1 cellular context compared by ENCODE assay signal in the genomic region with DNA sequence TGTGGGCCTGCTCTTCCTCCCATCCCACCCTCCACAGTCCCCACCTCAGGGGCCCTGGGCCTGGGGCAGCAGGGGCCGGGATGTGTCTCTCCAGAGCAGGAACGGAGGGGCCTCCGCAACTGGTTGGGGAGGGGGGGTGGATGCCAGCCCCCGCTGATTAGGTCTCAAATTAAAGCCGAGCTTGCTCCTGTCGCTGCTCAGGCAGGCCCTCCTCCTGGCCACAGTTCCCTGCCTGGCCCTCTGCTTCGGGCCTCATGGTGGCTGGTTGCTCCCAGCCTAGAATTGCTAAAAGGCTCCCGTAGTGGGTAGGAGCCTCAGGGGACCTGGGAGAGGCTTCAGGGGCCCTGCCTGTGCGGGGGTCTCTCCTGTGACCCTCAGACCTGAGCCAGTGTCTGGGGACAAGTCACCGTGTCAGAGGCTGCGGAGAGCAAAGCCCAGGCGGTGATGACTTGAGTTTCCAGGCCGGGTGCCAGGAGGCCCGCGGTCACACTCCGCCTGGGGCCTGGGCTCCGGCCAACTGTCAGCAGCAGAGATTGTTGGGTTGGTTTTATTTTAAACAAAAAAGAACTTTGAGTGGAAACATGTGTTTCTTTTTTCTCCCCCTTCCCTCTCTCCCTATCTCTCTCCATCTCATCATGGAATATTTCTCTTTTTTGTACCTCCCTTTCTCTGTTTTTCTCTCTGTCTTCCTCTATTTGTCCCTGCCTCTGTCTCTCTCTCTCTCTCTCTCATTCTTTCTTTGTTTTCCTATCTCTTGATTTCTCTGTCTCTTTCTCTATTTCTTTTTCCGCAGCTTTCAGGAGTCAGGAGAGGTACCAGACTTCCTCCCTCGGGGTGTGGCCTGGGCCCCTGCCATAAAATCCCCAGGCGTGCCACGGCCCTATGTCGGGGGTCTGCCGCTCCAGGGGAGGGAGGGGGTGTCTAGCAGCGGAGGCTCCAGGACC.
TF ChIP-seq lines count a peak whose summit lies in the region.

No MANE protein-coding gene starts in this region.

TF ChIP-seq in HepG2, 621 proteins besides CTCF, POLR2A, EP300 and RAD21 (continues in another document):
- 0 out of 2 replicates have a peak, but pooled peaks have one; percentile 48 for TF ChIP-seq ZNF773 (CRISPR knock-in tag; IDR thresholded peaks at IDR 0.05; ENCODE audit: borderline replicate concordance)
- peak; percentile 65; the same call in 1 of the 2 replicates for TF ChIP-seq MYC (CRISPR knock-in tag; IDR thresholded peaks at IDR 0.05; ENCODE audit: borderline replicate concordance)
- TF ChIP-seq RBAK (CRISPR knock-in tag; IDR thresholded peaks at IDR 0.05), result no peak
- no peak for TF ChIP-seq TP53 (CRISPR knock-in tag; conservative IDR thresholded peaks at IDR 0.05)
- TF ChIP-seq, protein P1, sequence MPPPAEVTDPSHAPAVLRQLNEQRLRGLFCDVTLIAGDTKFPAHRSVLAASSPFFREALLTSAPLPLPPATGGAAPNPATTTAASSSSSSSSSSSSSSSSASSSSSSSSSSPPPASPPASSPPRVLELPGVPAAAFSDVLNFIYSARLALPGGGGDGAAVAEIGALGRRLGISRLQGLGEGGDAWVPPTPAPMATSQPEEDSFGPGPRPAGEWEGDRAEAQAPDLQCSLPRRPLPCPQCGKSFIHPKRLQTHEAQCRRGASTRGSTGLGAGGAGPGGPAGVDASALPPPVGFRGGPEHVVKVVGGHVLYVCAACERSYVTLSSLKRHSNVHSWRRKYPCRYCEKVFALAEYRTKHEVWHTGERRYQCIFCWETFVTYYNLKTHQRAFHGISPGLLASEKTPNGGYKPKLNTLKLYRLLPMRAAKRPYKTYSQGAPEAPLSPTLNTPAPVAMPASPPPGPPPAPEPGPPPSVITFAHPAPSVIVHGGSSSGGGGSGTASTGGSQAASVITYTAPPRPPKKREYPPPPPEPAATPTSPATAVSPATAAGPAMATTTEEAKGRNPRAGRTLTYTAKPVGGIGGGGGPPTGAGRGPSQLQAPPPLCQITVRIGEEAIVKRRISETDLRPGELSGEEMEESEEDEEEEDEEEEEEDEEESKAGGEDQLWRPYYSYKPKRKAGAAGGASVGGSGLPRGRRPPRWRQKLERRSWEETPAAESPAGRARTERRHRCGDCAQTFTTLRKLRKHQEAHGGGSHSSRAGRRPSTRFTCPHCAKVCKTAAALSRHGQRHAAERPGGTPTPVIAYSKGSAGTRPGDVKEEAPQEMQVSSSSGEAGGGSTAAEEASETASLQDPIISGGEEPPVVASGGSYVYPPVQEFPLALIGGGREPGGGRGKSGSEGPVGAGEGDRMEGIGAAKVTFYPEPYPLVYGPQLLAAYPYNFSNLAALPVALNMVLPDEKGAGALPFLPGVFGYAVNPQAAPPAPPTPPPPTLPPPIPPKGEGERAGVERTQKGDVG (CRISPR knock-in tag; IDR thresholded peaks at IDR 0.05; ENCODE audit: borderline replicate concordance), result no peak
- TF ChIP-seq, protein P2, sequence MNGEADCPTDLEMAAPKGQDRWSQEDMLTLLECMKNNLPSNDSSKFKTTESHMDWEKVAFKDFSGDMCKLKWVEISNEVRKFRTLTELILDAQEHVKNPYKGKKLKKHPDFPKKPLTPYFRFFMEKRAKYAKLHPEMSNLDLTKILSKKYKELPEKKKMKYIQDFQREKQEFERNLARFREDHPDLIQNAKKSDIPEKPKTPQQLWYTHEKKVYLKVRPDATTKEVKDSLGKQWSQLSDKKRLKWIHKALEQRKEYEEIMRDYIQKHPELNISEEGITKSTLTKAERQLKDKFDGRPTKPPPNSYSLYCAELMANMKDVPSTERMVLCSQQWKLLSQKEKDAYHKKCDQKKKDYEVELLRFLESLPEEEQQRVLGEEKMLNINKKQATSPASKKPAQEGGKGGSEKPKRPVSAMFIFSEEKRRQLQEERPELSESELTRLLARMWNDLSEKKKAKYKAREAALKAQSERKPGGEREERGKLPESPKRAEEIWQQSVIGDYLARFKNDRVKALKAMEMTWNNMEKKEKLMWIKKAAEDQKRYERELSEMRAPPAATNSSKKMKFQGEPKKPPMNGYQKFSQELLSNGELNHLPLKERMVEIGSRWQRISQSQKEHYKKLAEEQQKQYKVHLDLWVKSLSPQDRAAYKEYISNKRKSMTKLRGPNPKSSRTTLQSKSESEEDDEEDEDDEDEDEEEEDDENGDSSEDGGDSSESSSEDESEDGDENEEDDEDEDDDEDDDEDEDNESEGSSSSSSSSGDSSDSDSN (CRISPR knock-in tag; IDR thresholded peaks at IDR 0.05), result peak; percentile 76
- no peak for TF ChIP-seq NONO (IDR thresholded peaks at IDR 0.05)
- TF ChIP-seq NONO (CRISPR knock-in tag; conservative IDR thresholded peaks at IDR 0.05), result no peak
- TF ChIP-seq SATB2 (CRISPR knock-in tag; IDR thresholded peaks at IDR 0.05), result no peak
- no peak for TF ChIP-seq KLF11 (CRISPR knock-in tag; IDR thresholded peaks at IDR 0.05)
- TF ChIP-seq MATR3 (CRISPR knock-in tag; IDR thresholded peaks at IDR 0.05), result no peak
- TF ChIP-seq, protein P3, sequence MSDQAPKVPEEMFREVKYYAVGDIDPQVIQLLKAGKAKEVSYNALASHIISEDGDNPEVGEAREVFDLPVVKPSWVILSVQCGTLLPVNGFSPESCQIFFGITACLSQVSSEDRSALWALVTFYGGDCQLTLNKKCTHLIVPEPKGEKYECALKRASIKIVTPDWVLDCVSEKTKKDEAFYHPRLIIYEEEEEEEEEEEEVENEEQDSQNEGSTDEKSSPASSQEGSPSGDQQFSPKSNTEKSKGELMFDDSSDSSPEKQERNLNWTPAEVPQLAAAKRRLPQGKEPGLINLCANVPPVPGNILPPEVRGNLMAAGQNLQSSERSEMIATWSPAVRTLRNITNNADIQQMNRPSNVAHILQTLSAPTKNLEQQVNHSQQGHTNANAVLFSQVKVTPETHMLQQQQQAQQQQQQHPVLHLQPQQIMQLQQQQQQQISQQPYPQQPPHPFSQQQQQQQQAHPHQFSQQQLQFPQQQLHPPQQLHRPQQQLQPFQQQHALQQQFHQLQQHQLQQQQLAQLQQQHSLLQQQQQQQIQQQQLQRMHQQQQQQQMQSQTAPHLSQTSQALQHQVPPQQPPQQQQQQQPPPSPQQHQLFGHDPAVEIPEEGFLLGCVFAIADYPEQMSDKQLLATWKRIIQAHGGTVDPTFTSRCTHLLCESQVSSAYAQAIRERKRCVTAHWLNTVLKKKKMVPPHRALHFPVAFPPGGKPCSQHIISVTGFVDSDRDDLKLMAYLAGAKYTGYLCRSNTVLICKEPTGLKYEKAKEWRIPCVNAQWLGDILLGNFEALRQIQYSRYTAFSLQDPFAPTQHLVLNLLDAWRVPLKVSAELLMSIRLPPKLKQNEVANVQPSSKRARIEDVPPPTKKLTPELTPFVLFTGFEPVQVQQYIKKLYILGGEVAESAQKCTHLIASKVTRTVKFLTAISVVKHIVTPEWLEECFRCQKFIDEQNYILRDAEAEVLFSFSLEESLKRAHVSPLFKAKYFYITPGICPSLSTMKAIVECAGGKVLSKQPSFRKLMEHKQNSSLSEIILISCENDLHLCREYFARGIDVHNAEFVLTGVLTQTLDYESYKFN (CRISPR knock-in tag; conservative IDR thresholded peaks at IDR 0.05), result peak; percentile 16
- no peak for TF ChIP-seq ASH2L (IDR thresholded peaks at IDR 0.05; ENCODE audit: insufficient read length, low read depth, low read length)
- TF ChIP-seq ZNF761 (CRISPR knock-in tag; conservative IDR thresholded peaks at IDR 0.05), result no peak
- peak; percentile 94 for TF ChIP-seq ZNF512 (CRISPR knock-in tag; IDR thresholded peaks at IDR 0.05)
- TF ChIP-seq FOSL1 (CRISPR knock-in tag; IDR thresholded peaks at IDR 0.05; ENCODE audit: borderline replicate concordance), result 0 out of 2 replicates have a peak, but pooled peaks have one; percentile 33
- peak; percentile 91 for TF ChIP-seq ZFX (CRISPR knock-in tag; IDR thresholded peaks at IDR 0.05; ENCODE audit: low read depth)
- no peak for TF ChIP-seq TARDBP (CRISPR knock-in tag; IDR thresholded peaks at IDR 0.05)
- peak; percentile 36; the same call in 1 of the 2 replicates for TF ChIP-seq ZSCAN22 (CRISPR knock-in tag; IDR thresholded peaks at IDR 0.05)
- TF ChIP-seq ZMYM3 (CRISPR knock-in tag; IDR thresholded peaks at IDR 0.05), result 0 out of 2 replicates have a peak, but pooled peaks have one; percentile 44
- TF ChIP-seq ZNF354B (CRISPR knock-in tag; IDR thresholded peaks at IDR 0.05), result no peak
- no peak for TF ChIP-seq HMG20B (CRISPR knock-in tag; conservative IDR thresholded peaks at IDR 0.05)
- no peak for TF ChIP-seq ZEB1 (IDR thresholded peaks at IDR 0.05; ENCODE audit: insufficient replicate concordance, low read depth)
- peak; percentile 61; the same call in 1 of the 2 replicates for TF ChIP-seq ZNF563 (CRISPR knock-in tag; IDR thresholded peaks at IDR 0.05)
- TF ChIP-seq PCBP1 (IDR thresholded peaks at IDR 0.05; ENCODE audit: borderline replicate concordance, low read depth, low read length), result 0 out of 2 replicates have a peak, but pooled peaks have one; percentile 5
- no peak for TF ChIP-seq U2AF2 (IDR thresholded peaks at IDR 0.05; ENCODE audit: low read depth, low read length)
- TF ChIP-seq ZNF543 (CRISPR knock-in tag; IDR thresholded peaks at IDR 0.05), result no peak
- TF ChIP-seq NBN (conservative IDR thresholded peaks at IDR 0.05), result no peak
- TF ChIP-seq ZFP90 (CRISPR knock-in tag; IDR thresholded peaks at IDR 0.05; ENCODE audit: borderline replicate concordance), result no peak
- TF ChIP-seq SOX6 (IDR thresholded peaks at IDR 0.05), result no peak
- TF ChIP-seq SOX6 (CRISPR knock-in tag; IDR thresholded peaks at IDR 0.05), result peak; percentile 26; the same call in 1 of the 2 replicates
- TF ChIP-seq AKNA (CRISPR knock-in tag; IDR thresholded peaks at IDR 0.05; ENCODE audit: borderline replicate concordance), result 0 out of 2 replicates have a peak, but pooled peaks have one; percentile 39
- peak; percentile 72 for TF ChIP-seq NFKB2 (CRISPR knock-in tag; IDR thresholded peaks at IDR 0.05; ENCODE audit: borderline replicate concordance)
- peak; percentile 85 for TF ChIP-seq BRD4 (CRISPR knock-in tag; IDR thresholded peaks at IDR 0.05)
- TF ChIP-seq GTF2F1 (IDR thresholded peaks at IDR 0.05; ENCODE audit: low read length), result no peak
- no peak for TF ChIP-seq TEAD2 (CRISPR knock-in tag; IDR thresholded peaks at IDR 0.05)
- TF ChIP-seq, protein P4, sequence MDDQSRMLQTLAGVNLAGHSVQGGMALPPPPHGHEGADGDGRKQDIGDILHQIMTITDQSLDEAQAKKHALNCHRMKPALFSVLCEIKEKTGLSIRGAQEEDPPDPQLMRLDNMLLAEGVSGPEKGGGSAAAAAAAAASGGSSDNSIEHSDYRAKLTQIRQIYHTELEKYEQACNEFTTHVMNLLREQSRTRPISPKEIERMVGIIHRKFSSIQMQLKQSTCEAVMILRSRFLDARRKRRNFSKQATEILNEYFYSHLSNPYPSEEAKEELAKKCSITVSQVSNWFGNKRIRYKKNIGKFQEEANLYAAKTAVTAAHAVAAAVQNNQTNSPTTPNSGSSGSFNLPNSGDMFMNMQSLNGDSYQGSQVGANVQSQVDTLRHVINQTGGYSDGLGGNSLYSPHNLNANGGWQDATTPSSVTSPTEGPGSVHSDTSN (CRISPR knock-in tag; IDR thresholded peaks at IDR 0.05; ENCODE audit: borderline replicate concordance), result no peak
- TF ChIP-seq ZNF207 (IDR thresholded peaks at IDR 0.05; ENCODE audit: borderline replicate concordance), result no peak
- peak; percentile 47; the same call in 1 of the 2 replicates for TF ChIP-seq YEATS4 (CRISPR knock-in tag; IDR thresholded peaks at IDR 0.05; ENCODE audit: borderline replicate concordance)
- TF ChIP-seq ELF1 (CRISPR knock-in tag; IDR thresholded peaks at IDR 0.05), result 0 out of 2 replicates have a peak, but pooled peaks have one; percentile 25
- TF ChIP-seq NR0B2 (CRISPR knock-in tag; IDR thresholded peaks at IDR 0.05), result no peak
